8 cellular contexts compared by ENCODE assay signal in the genomic region with DNA sequence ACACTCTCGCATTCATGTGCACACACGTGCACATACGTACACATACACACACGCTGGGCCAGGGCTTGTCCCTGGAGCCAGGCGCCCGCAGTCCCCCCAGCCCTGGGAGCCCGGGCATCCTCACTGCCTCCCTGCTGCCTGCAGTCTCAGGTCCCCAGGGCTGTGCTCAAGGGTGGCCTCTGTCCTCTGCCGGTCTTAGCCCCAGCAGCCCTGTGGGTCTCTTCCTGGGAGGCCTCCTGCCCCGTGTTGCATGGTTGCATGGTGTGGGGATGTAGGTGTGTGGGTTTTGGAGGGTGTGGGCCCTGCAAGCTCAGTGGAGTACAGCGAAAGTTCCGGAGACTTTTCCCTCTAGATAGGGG.
DNase-seq lines count a peak whose midpoint lies in the region; ATAC-seq and TF ChIP-seq lines count a peak whose summit lies in the region.

No MANE protein-coding gene starts in this region.

- peak overlapping the region; percentile 41 for H4K5ac ChIP-seq in H9 (ENCODE audit: insufficient read length, low read depth, low read length)

- no peak overlapping the region for H3K4me3 ChIP-seq in neural progenitor cell

- H3F3A ChIP-seq in neural progenitor cell (ENCODE audit: low read depth): peaks cover 2% of the 10 kb centered on the region

- peaks cover 10 to 23% of the 10 kb centered on the region in 2 experiments for H3K4me1 Mint-ChIP-seq in H9
- peaks cover 30% of the 10 kb centered on the region for H3K4me1 Mint-ChIP-seq in activated T-helper 2 cell treated with anti-CD3 and anti-CD28 coated beads, Interferon-gamma antibody, Interleukin-2, Interleukin-4, amounts not matched to agents 10 μg/mL and 5 μg/mL and 100 μg/mL, durations not matched to agents 14 hours and 24 hours and 36 hours (ENCODE audit: low read depth)
- H3K4me1 Mint-ChIP-seq in mesothelial cell of epicardium: peaks cover 39% of the 10 kb centered on the region
- H3K4me1 Mint-ChIP-seq in neural progenitor cell: peaks cover 33% of the 10 kb centered on the region

- no peaks in the 10 kb centered on the region; a peak in 1 of 5 replicates for H3K9me3 Mint-ChIP-seq in H9
- no peaks in the 10 kb centered on the region for H3K9me3 Mint-ChIP-seq in activated T-helper 2 cell treated with anti-CD3 and anti-CD28 coated beads, Interferon-gamma antibody, Interleukin-2, Interleukin-4, amounts not matched to agents 10 μg/mL and 5 μg/mL and 100 μg/mL, durations not matched to agents 14 hours and 24 hours and 36 hours
- no peaks in the 10 kb centered on the region for H3K9me3 Mint-ChIP-seq in mesothelial cell of epicardium
- no peaks in the 10 kb centered on the region for H3K9me3 Mint-ChIP-seq in neural progenitor cell

- H3K27me3 ChIP-seq in H9 (ENCODE audit: insufficient read depth, low read length) (no peaks in the 10 kb centered on the region), neural progenitor cell (no peaks in the 10 kb centered on the region)

- no peak overlapping the region for H2BK20ac ChIP-seq in H9 (ENCODE audit: low read depth, low read length, poor library complexity, severe bottlenecking)

- H4K91ac ChIP-seq in H9 (ENCODE audit: insufficient read length, low read depth, low read length): no peak overlapping the region

- H3K27ac Mint-ChIP-seq in H9: no peak overlapping the region
- H3K27ac Mint-ChIP-seq in activated T-helper 2 cell treated with anti-CD3 and anti-CD28 coated beads, Interferon-gamma antibody, Interleukin-2, Interleukin-4, amounts not matched to agents 10 μg/mL and 5 μg/mL and 100 μg/mL, durations not matched to agents 14 hours and 24 hours and 36 hours: no peak overlapping the region
- H3K27ac Mint-ChIP-seq in mesothelial cell of epicardium: no peak overlapping the region
- H3K27ac Mint-ChIP-seq in neural progenitor cell: no peak overlapping the region

- no peaks in the 10 kb centered on the region for H3K79me1 ChIP-seq in H9 (ENCODE audit: insufficient read depth, low read depth, low read length, poor library complexity, severe bottlenecking)

- H3K36me3 ChIP-seq in neural progenitor cell: no peaks in the 10 kb centered on the region

- intact Hi-C loops in activated T-helper 2 cell treated with anti-CD3 and anti-CD28 coated beads, Interferon-gamma antibody, Interleukin-2, Interleukin-4, amounts not matched to agents 10 μg/mL and 5 μg/mL and 100 μg/mL, durations not matched to agents 14 hours and 24 hours and 36 hours (cut with micrococcal nuclease): loop anchor here (2.0 kb wide), 1 partner anchor 53 kb away; no protein-coding TSS in a partner anchor

- WGBS in H9 (ENCODE audit: extremely low coverage, insufficient read length, low lambda C conversion rate): no CpG with 5 or more reads among the region's 11 CpGs

- H3K36me3 Mint-ChIP-seq in H9 (ENCODE audit: insufficient read depth in 1 of 3, low read depth in 3 of 3) (no peaks in the 10 kb centered on the region; a peak in 1 of 7 replicates), mesothelial cell of epicardium (no peaks in the 10 kb centered on the region), neural progenitor cell (no peaks in the 10 kb centered on the region)
- H3K36me3 Mint-ChIP-seq in activated T-helper 2 cell treated with anti-CD3 and anti-CD28 coated beads, Interferon-gamma antibody, Interleukin-2, Interleukin-4, amounts not matched to agents 10 μg/mL and 5 μg/mL and 100 μg/mL, durations not matched to agents 14 hours and 24 hours and 36 hours (ENCODE audit: low read depth): no peaks in the 10 kb centered on the region

- H2AFZ ChIP-seq in H9 (ENCODE audit: low read length): no peak overlapping the region
- no peak overlapping the region for H2AFZ ChIP-seq in neural progenitor cell (replicated peaks)

- no peaks in the 10 kb centered on the region for H3K79me2 ChIP-seq in H9 (ENCODE audit: insufficient read depth, low read length)
- H3K79me2 ChIP-seq in neural progenitor cell (ENCODE audit: low read depth): no peaks in the 10 kb centered on the region

- H3K14ac ChIP-seq in H9 (ENCODE audit: insufficient read depth, low read length): no peak overlapping the region

- TF ChIP-seq CTCF in C4-2B (conservative IDR thresholded peaks at IDR 0.05) (no peak), H9 (conservative IDR thresholded peaks at IDR 0.05) (no peak), mesothelial cell of epicardium (IDR thresholded peaks at IDR 0.05; ENCODE audit: unreplicated experiment) (no peak), neural progenitor cell (IDR thresholded peaks at IDR 0.05) (no peak)

- no peak overlapping the region for H2BK5ac ChIP-seq in H9 (ENCODE audit: insufficient read length, low read length)

- H3K27me3 Mint-ChIP-seq in H9 (ENCODE audit: low read depth) (peaks cover 27% of the 10 kb centered on the region), mesothelial cell of epicardium (ENCODE audit: low read depth) (no peaks in the 10 kb centered on the region), neural progenitor cell (ENCODE audit: insufficient read depth, low read depth) (peaks cover 8% of the 10 kb centered on the region)
- H3K27me3 Mint-ChIP-seq in activated T-helper 2 cell treated with anti-CD3 and anti-CD28 coated beads, Interferon-gamma antibody, Interleukin-2, Interleukin-4, amounts not matched to agents 10 μg/mL and 5 μg/mL and 100 μg/mL, durations not matched to agents 14 hours and 24 hours and 36 hours (ENCODE audit: low read depth): no peaks in the 10 kb centered on the region

- H3K23me2 ChIP-seq in H9 (ENCODE audit: insufficient read length, low read depth, low read length, poor library complexity, severe bottlenecking): no peaks in the 10 kb centered on the region

- H2BK120ac ChIP-seq in H9 (ENCODE audit: low read depth, low read length, poor library complexity, severe bottlenecking): no peak overlapping the region

- no peaks in the 10 kb centered on the region for H3K4me1 ChIP-seq in H9 (ENCODE audit: insufficient read depth, low read length)
- no peaks in the 10 kb centered on the region for H3K4me1 ChIP-seq in neural progenitor cell

- H3T11ph ChIP-seq in H9 (ENCODE audit: low read length): no peak overlapping the region

- no peak for ATAC-seq in HG03095 (IDR thresholded peaks at IDR 0.05; ENCODE audit: unreplicated experiment)
- ATAC-seq in GM21786 (IDR thresholded peaks at IDR 0.05; ENCODE audit: unreplicated experiment): no peak

- no peak overlapping the region for H2AK5ac ChIP-seq in H9 (ENCODE audit: insufficient read length, low read length)

- H2BK12ac ChIP-seq in H9 (ENCODE audit: insufficient read length, low read depth, low read length): no peak overlapping the region

- H3K4me2 ChIP-seq in H9 (ENCODE audit: insufficient read depth, insufficient read length, low read length) (no peak overlapping the region), neural progenitor cell (no peak overlapping the region)

- H2BK15ac ChIP-seq in H9 (ENCODE audit: low read depth, low read length): no peak overlapping the region

- H4K20me1 ChIP-seq in H9 (ENCODE audit: control insufficient read depth, insufficient read depth, insufficient read length) (no peaks in the 10 kb centered on the region), neural progenitor cell (ENCODE audit: low read depth) (no peaks in the 10 kb centered on the region)

- DNase-seq in H9 (no peak), mesothelial cell of epicardium (ENCODE audit: low spot score in 2 of 2, unreplicated experiment in 2 of 2) (no peak), neural progenitor cell (ENCODE audit: low spot score) (no peak), NCI-H345 (lab: John Stamatoyannopoulos, UW) (no peak)
- DNase-seq in activated T-helper 2 cell treated with anti-CD3 and anti-CD28 coated beads, Interferon-gamma antibody, Interleukin-2, Interleukin-4, amounts not matched to agents 10 μg/mL and 5 μg/mL and 100 μg/mL, durations not matched to agents 14 hours and 24 hours and 36 hours (ENCODE audit: low spot score): no peak

- no peak overlapping the region for H3K4ac ChIP-seq in H9 (ENCODE audit: low read depth, low read length)

- H3K4me3 Mint-ChIP-seq in H9 (no peak overlapping the region), mesothelial cell of epicardium (peak overlapping the region; percentile 30), neural progenitor cell (no peak overlapping the region)
- peak overlapping the region; percentile 74 for H3K4me3 Mint-ChIP-seq in activated T-helper 2 cell treated with anti-CD3 and anti-CD28 coated beads, Interferon-gamma antibody, Interleukin-2, Interleukin-4, amounts not matched to agents 10 μg/mL and 5 μg/mL and 100 μg/mL, durations not matched to agents 14 hours and 24 hours and 36 hours (ENCODE audit: low read depth)

- H3K27ac ChIP-seq in C4-2B (peak overlapping the region; percentile 65), H9 (ENCODE audit: insufficient read length, low read depth, low read length) (no peak overlapping the region), neural progenitor cell (no peak overlapping the region)

- H3K9ac ChIP-seq in H9 (ENCODE audit: extremely low read depth, insufficient read length, low read length) (no peak overlapping the region), neural progenitor cell (no peak overlapping the region)

- no peak overlapping the region for H3K23ac ChIP-seq in H9 (ENCODE audit: insufficient read length, low read depth, low read length)

- H3K9me3 ChIP-seq in H9 (ENCODE audit: control insufficient read depth, low read depth, low read length): no peaks in the 10 kb centered on the region
- H3K9me3 ChIP-seq in neural progenitor cell (ENCODE audit: low read depth): no peaks in the 10 kb centered on the region

- peak overlapping the region; percentile 31 for H3K18ac ChIP-seq in H9 (ENCODE audit: insufficient read length, low read depth, low read length)

- no peak overlapping the region for H3K56ac ChIP-seq in H9 (ENCODE audit: insufficient read length, low read depth, low read length)

- H4K8ac ChIP-seq in H9 (replicated peaks; ENCODE audit: insufficient read length, low read depth, low read length): no peak overlapping the region

Comparison
In these comparisons a context has a peak if more than half of its experiments do, and no peak if none do; other contexts are left out.
1. H3K4me3 Mint-ChIP-seq: peak in activated T-helper 2 cell treated with anti-CD3 and anti-CD28 coated beads, Interferon-gamma antibody, Interleukin-2, Interleukin-4, amounts not matched to agents 10 μg/mL and 5 μg/mL and 100 μg/mL, durations not matched to agents 14 hours and 24 hours and 36 hours (single experiment) and mesothelial cell of epicardium (single experiment); none in H9 (0 of 2) and neural progenitor cell (single experiment).